ENCODE assay signal across 24 cellular contexts in the genomic region with DNA sequence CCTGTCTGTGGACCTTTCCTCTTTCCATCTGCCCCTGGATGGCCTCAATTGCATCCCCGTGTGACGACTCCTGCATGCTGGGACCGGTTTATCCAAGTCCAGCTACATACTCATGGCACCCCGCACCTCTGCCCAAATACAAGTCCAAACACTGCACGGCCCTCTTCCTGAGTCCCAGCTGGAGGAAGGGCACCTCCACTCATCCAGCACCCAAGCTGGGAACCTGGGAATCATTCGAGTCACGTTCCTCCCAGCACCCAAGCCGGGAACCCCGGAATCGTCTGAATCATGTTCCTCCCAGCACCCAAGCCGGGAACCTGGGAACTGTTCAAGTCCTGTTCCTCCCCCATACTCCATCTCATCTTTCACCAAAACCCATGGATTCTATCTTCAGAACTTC. TPM values are rescaled to one million over a fixed set of nuclear protein-coding genes. Genes with fewer than 3 reads are reported as not detected.
"Had no signal": no experiment of that assay in that cellular context is flagged by ENCODE, and none has a peak within 500 bp of the region (broad histone marks: within the 10 kb centered on the region; RNA-seq: fewer than 3 reads in every experiment).

No MANE protein-coding gene starts in this region.

- FAIRE-seq: endometrium, small intestine had no signal

- H3K4me3 Mint-ChIP-seq: activated T-cell treated with anti-CD3 and anti-CD28 coated beads, Interleukin-2, amount 50 U/mL, for 24 hours had no signal

- H3K36me3 Mint-ChIP-seq: naive thymus-derived CD8-positive, alpha-beta T cell had no signal

- H3K27me3 ChIP-seq: cardiac muscle cell, dorsolateral prefrontal cortex, transverse colon had no signal

- H3K27ac ChIP-seq: cardiac muscle cell, dorsolateral prefrontal cortex, left ventricle myocardium inferior, prostate gland, SK-N-MC, transverse colon had no signal

- DNase-seq: activated CD4-positive, alpha-beta T cell treated with anti-CD3 and anti-CD28 coated beads for 4 hours; activated effector memory CD4-positive, alpha-beta T cell treated with Interleukin-2 at 50 U/mL for 16 hours; activated T-cell treated with anti-CD3 and anti-CD28 coated beads, Interleukin-2, amount 50 U/mL, for 24 hours; dorsolateral prefrontal cortex; hippocampal formation; left ventricle myocardium inferior; mesenchymal stem cell; naive thymus-derived CD8-positive, alpha-beta T cell; occipital lobe; right cardiac atrium; small intestine; stimulated activated CD4-positive, alpha-beta T cell treated with anti-CD3 and anti-CD28 coated beads, Interleukin-4, amount 100 ng/mL, for 4 hours; stimulated activated CD8-positive, alpha-beta memory T cell treated with anti-CD3 and anti-CD28 coated beads, Interleukin-4, amount 100 ng/mL, for 48 hours; stimulated activated naive CD8-positive, alpha-beta T cell treated with anti-CD3 and anti-CD28 coated beads, Interleukin-15, Interleukin-2, amounts not matched to agents 100 U/mL and 50 U/mL, for 24 hours; transverse colon had no signal

- H3K9me3 Mint-ChIP-seq: naive thymus-derived CD8-positive, alpha-beta T cell had no signal

- H3K27ac Mint-ChIP-seq: activated T-cell treated with anti-CD3 and anti-CD28 coated beads, Interleukin-2, amount 50 U/mL, for 24 hours had no signal

- ATAC-seq: naive thymus-derived CD8-positive, alpha-beta T cell; stimulated activated naive CD8-positive, alpha-beta T cell treated with anti-CD3 and anti-CD28 coated beads, Interleukin-15, Interleukin-2, amounts not matched to agents 100 U/mL and 50 U/mL, for 24 hours had no signal

- H3K4me1 ChIP-seq: left ventricle myocardium inferior, prostate gland, transverse colon had no signal

RNA-seq across cellular contexts. Expression of gene TRARG1, which starts 10.2 kb away (rescaled TPM):
- total RNA-seq: cardiac muscle cell; kidney epithelial cell; mucosa of gallbladder; naive thymus-derived CD8-positive, alpha-beta T cell; occipital lobe had no signal
- polyA plus RNA-seq: cardiac muscle cell had no signal

RNA-seq across cellular contexts. Expression of gene BHLHA9, which starts 19.5 kb away (rescaled TPM):
- total RNA-seq: kidney epithelial cell; left ventricle myocardium inferior; mucosa of gallbladder; naive thymus-derived CD8-positive, alpha-beta T cell; occipital lobe; prostate gland; right cardiac atrium; T-helper 1 cell treated with Interleukin-12 subunit alpha and Interleukin-12 subunit beta and Interleukin-4 antibody, amounts not matched to agents 30 ng/mL and 1 ng/mL, for 36 hours; transverse colon had no signal
- polyA plus RNA-seq: adipose tissue; cardiac muscle cell; esophagus; naive thymus-derived CD8-positive, alpha-beta T cell; right cardiac atrium; small intestine had no signal
